21 cellular contexts compared by ENCODE assay signal in genomic region chr18:68722807-68723206, GRCh38. TPM values are rescaled to one million over a fixed set of nuclear protein-coding genes. Genes with fewer than 3 reads are reported as not detected.
DNase-seq lines count a peak whose midpoint lies in the region; ATAC-seq, FAIRE-seq and TF ChIP-seq lines count a peak whose summit lies in the region.
"Had no signal": no experiment of that assay in that cellular context is flagged by ENCODE, and none has a peak within 500 bp of the region (broad histone marks: within the 10 kb centered on the region; RNA-seq: fewer than 3 reads in every experiment).

No MANE protein-coding gene starts in this region.

- H3K79me2 ChIP-seq in GM12878 (ENCODE audit: control insufficient read depth, insufficient read depth, low read length) = no peaks in the 10 kb centered on the region
- H3K79me2 ChIP-seq: hepatocyte had no signal

- TF ChIP-seq CTCF in HL-60 (IDR thresholded peaks at IDR 0.05; ENCODE audit: insufficient read depth, low read length) = no peak
- no peak for TF ChIP-seq CTCF in GM12878 (IDR thresholded peaks at IDR 0.05 in 2 of 3, conservative IDR thresholded peaks at IDR 0.05 in 1 of 3; ENCODE audit: control insufficient read depth in 2 of 3, extremely low read depth in 1 of 3, insufficient read depth in 1 of 3, low read depth in 3 of 3, low read length in 3 of 3)
- no peak for TF ChIP-seq CTCF in spleen (IDR thresholded peaks at IDR 0.05 in 8 of 11, conservative IDR thresholded peaks at IDR 0.05 in 3 of 11)

- H2AFZ ChIP-seq in GM12878 (ENCODE audit: control insufficient read depth, low read depth, low read length) = no peak overlapping the region
- H2AFZ ChIP-seq: hepatocyte had no signal

- 0% methylated on average over 1 of the region's 1 CpG for WGBS in GM12878 (ENCODE audit: insufficient coverage, insufficient replicate concordance, low lambda C conversion rate, missing lambda C conversion rate)
- 58 to 78% (median 69%) methylated on average over 1 of the region's 1 CpG for WGBS in spleen, 5 donors

- CTCF ChIA-PET in GM12878 (lab: Yijun Ruan, JAX) = no interaction called here

- in situ Hi-C loops in GM12878 (cut with MboI) = no loop called here

- H3K4me3 ChIP-seq in HL-60 (replicated peaks; ENCODE audit: insufficient read depth, low read length) (no peak overlapping the region), GM12878 (no peak overlapping the region), spleen (no peak overlapping the region)
- H3K4me3 ChIP-seq: hepatocyte had no signal

- DNase-seq in NOMO-1 treated with DMSO at 0.1 percent for 48 hours (lab: John Stamatoyannopoulos, UW; ENCODE audit: unreplicated experiment) (peak; percentile 27), NOMO-1 treated with dmso at 0.1 percent for 144 hours (lab: John Stamatoyannopoulos, UW; ENCODE audit: unreplicated experiment) (no peak), HL-60 (ENCODE audit: low read depth in 1 of 2, low spot score in 1 of 2) (peak in 1 of 2 experiments; percentile 47), GM12878 (ENCODE audit: low read depth, low spot score) (no peak), spleen (no peak), activated T-cell treated with anti-CD3 and anti-CD28 coated beads for 4 hours (no peak)
- DNase-seq: activated CD4-positive, alpha-beta T cell treated with anti-CD3 and anti-CD28 coated beads, Interleukin-2, amount 10 ng/mL, durations not matched to agents 24 days and 14 days; effector CD4-positive, alpha-beta T cell; NCI-H187 treated with DMSO at 0.1 percent for 48 hours; NCI-H446 treated with DMSO at 0.1 percent for 48 hours; pancreas; PC-3 had no signal

- no peak for TF ChIP-seq EP300 in GM12878 (IDR thresholded peaks at IDR 0.05; ENCODE audit: borderline replicate concordance in 1 of 2, control insufficient read depth in 1 of 2, low read depth in 2 of 2, low read length in 2 of 2)

- H3K4me1 ChIP-seq in GM12878 (ENCODE audit: control insufficient read depth, insufficient read depth, low read length) (peaks cover 19% of the 10 kb centered on the region), spleen (peaks cover 0 to 28% (median 15%) of the 10 kb centered on the region in 6 donors)
- H3K4me1 ChIP-seq: pancreas, tibial nerve had no signal

- TF ChIP-seq RAD21 in GM12878 (IDR thresholded peaks at IDR 0.05; ENCODE audit: insufficient read depth, low read depth, low read length) = no peak

- intact Hi-C loops in GM12878 (cut with micrococcal nuclease; ENCODE audit: unreplicated experiment) = no loop called here
- intact Hi-C loops in spleen (cut with DNase I; ENCODE audit: low total_unique reads) = no loop called here

- no peak overlapping the region for H3K9ac ChIP-seq in GM12878 (ENCODE audit: control insufficient read depth, insufficient read depth, low read length)

- RAD21 ChIA-PET in GM12878 (lab: Charles Lee; ENCODE audit: unreplicated experiment) = interaction anchor here (1.1 kb wide), 1 partner anchor 36 kb away, joined by 3 read pairs; no protein-coding TSS in a partner anchor

- POLR2A ChIA-PET in GM12878 (lab: Charles Lee) = interaction anchor here (0.6 kb wide), 1 partner anchor 61 kb away, joined by 7 read pairs; no protein-coding TSS in a partner anchor

- ATAC-seq in GM12878 (peak; percentile 37; the same call in 2 of the 3 replicates), GM18870 (IDR thresholded peaks at IDR 0.05; ENCODE audit: unreplicated experiment) (no peak), HG03521 (IDR thresholded peaks at IDR 0.05; ENCODE audit: unreplicated experiment) (no peak)
- ATAC-seq: PC-3, SK-N-SH treated with all-trans-retinoic acid at 6 μM for 48 hours had no signal

- H3K9me3 ChIP-seq in GM12878 (replicated peaks; ENCODE audit: control insufficient read depth, insufficient read depth, low read length) (peaks cover 6% of the 10 kb centered on the region; the same call in 2 of the 3 replicates), spleen (no peaks in the 10 kb centered on the region)
- H3K9me3 ChIP-seq: pancreas, tibial nerve had no signal

- SMC1A ChIA-PET in GM12878 (lab: Charles Lee; ENCODE audit: uncharacterized antibody, unreplicated experiment) = interaction anchor here (1.4 kb wide), 1 partner anchor 13 kb away, joined by 4 read pairs; no protein-coding TSS in a partner anchor

- no peaks in the 10 kb centered on the region for H4K20me1 ChIP-seq in GM12878 (ENCODE audit: control insufficient read depth, insufficient read depth)

- H3K36me3 ChIP-seq in GM12878 (ENCODE audit: control insufficient read depth in 2 of 2, insufficient read depth in 2 of 2, low read length in 1 of 2) (peaks cover 0 to 3% of the 10 kb centered on the region in 2 experiments; a peak in 1 of 4 replicates), spleen (peaks cover 0 to 6% (median 0%) of the 10 kb centered on the region in 6 donors)
- H3K36me3 ChIP-seq: pancreas had no signal

- H3K27ac ChIP-seq in HL-60 (replicated peaks) (peak overlapping the region; percentile 66), GM12878 (ENCODE audit: control insufficient read depth, insufficient read depth) (no peak overlapping the region), spleen (peak overlapping the region in 6 of 8 donors; percentile 72 to 82 (median 74))
- H3K27ac ChIP-seq: 22Rv1, C4-2B, hepatocyte had no signal

- no peak for TF ChIP-seq POLR2A in GM12878 (IDR thresholded peaks at IDR 0.05; ENCODE audit: low read depth, low read length)
- TF ChIP-seq POLR2A in spleen (IDR thresholded peaks at IDR 0.05) = no peak

- H3K4me2 ChIP-seq in GM12878 (ENCODE audit: control insufficient read depth, insufficient read depth) = peak overlapping the region; percentile 27; the same call in 1 of the 2 replicates
- H3K4me2 ChIP-seq: hepatocyte had no signal

- BruUV-seq in GM12878 (replicated peaks; lab: Mats Ljungman, UMichigan) = no TSS peak

- no peak for FAIRE-seq in GM12878 (lab: Jason Lieb, UNC)
- FAIRE-seq: HTR-8/SVneo, pancreas, TTC549 had no signal

- no peaks in the 10 kb centered on the region for H3K27me3 ChIP-seq in HL-60 (ENCODE audit: insufficient read depth, poor library complexity, severe bottlenecking)
- no peaks in the 10 kb centered on the region for H3K27me3 ChIP-seq in GM12878 (replicated peaks in 1 of 2; ENCODE audit: control insufficient read depth in 2 of 2, insufficient read depth in 2 of 2, low read length in 1 of 2)
- no peaks in the 10 kb centered on the region for H3K27me3 ChIP-seq in spleen (replicated peaks in 1 of 7)
- H3K27me3 ChIP-seq: hepatocyte, pancreas, tibial nerve had no signal

TF ChIP-seq in GM12878, 131 proteins besides CTCF, POLR2A, EP300 and RAD21:
- no peak for TF ChIP-seq STAT1 (conservative IDR thresholded peaks at IDR 0.05)
- no peak for TF ChIP-seq BCLAF1 (IDR thresholded peaks at IDR 0.05)
- no peak for TF ChIP-seq CBFB (IDR thresholded peaks at IDR 0.05; ENCODE audit: low read depth)
- TF ChIP-seq ASH2L (IDR thresholded peaks at IDR 0.05; ENCODE audit: borderline replicate concordance, low read depth) = no peak
- TF ChIP-seq MTA3 (IDR thresholded peaks at IDR 0.05; ENCODE audit: borderline replicate concordance, low read length) = no peak

RNA-seq across cellular contexts. Expression of gene TMX3, which starts 7.9 kb away (rescaled TPM):
- 280 and 297 TPM in 2 replicates for total RNA-seq in GM12878 (2013; cell fraction: nucleolus; rRNA removed)
- total RNA-seq in GM12878 (2014; rRNA removed) = 29.6 and 39.2 TPM in 2 replicates
- total RNA-seq in GM12878 (2014; rRNA removed; fragmentation: Illumina TruSeq; extraction: Trizol) = 34.9 and 39.7 TPM in 2 replicates
- 37.0 and 38.3 TPM in 2 replicates for total RNA-seq in GM12878 (2021)
- polyA plus RNA-seq in GM12878 (2011; ENCODE audit: low read depth) = 12.7 TPM
- polyA plus RNA-seq in GM12878 (2011; rRNA removed) = 85.6 and 129 TPM in 2 replicates
- 22.7 and 23.3 TPM in 2 replicates for polyA plus RNA-seq in GM12878 (2011; cell fraction: cytosol; rRNA removed)
- 136 and 166 TPM in 2 replicates for polyA plus RNA-seq in GM12878 (2011; cell fraction: nucleus; rRNA removed)
- 16.7 and 22.0 TPM in 2 replicates for polyA plus RNA-seq in GM12878 (2012)
- 38.8 and 44.7 TPM in 2 replicates for polyA plus RNA-seq in GM12878 (2014; fragmentation: Illumina TruSeq; extraction: Trizol)
- polyA plus RNA-seq in GM12878 (2014; fragmentation: Nextera tagmentation; extraction: Ambion mirVana) = 10 to 100 TPM; 14.2 to 16.4 TPM
- polyA plus RNA-seq in GM12878 (2014; rRNA removed) = 29.8 and 31.8 TPM in 2 replicates
- 10 to 100 TPM; 27.1 to 27.9 TPM for polyA plus RNA-seq in GM12878 (2016; fragmentation: Nextera tagmentation; extraction: Ambion mirVana)
- polyA minus RNA-seq in GM12878 (2011; rRNA and poly(A)+ RNA removed) = 42.7 and 64.7 TPM in 2 replicates
- 25.6 and 29.5 TPM in 2 replicates for polyA minus RNA-seq in GM12878 (2011; cell fraction: cytosol; rRNA and poly(A)+ RNA removed)
- 83.5 and 128 TPM in 2 replicates for polyA minus RNA-seq in GM12878 (2011; cell fraction: nucleus; rRNA and poly(A)+ RNA removed)
- total RNA-seq in spleen = 10 to 100 TPM; 47.7 to 75.5 (median 66.2) TPM
- polyA plus RNA-seq in spleen = 10 to 100 TPM; 22.7 to 28.3 (median 22.7) TPM
